In the genomic region with DNA sequence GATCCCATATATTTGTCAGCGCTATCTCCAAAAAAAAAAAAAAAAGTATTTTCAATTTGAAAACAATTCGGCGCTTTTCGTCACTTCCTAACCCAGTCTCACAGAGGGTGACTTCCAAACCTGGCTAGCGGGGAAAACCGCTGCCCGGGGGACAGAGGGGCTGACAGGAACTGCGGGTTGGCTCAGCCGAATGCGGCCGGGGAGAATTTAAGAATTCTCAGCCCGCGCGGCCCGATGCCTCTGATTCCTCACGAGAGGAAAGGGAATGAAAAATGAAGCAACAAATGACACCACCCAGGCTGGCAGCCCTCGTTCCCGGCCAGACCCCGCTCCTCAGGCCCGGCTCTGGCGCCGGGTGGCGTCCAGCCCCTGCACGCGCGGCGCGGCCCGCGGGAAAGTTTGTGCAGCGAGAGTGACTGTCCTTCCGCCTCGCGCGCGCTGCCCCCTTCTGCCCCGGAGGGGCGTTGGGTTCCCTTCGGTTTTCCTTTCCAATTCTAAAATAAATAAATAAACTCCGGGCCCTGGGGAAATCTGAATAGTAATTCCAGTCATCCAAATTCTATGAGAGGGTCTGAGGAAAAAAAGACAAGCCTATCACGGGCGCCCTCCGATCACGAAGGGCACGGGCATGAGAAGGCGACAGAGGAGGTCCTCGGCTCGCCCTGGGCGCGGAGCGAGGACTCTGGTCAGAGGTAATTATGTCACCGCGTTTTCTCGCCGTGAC, we compare ENCODE assay signal across 1 cellular context.
TF ChIP-seq lines count a peak whose summit lies in the region.

No MANE protein-coding gene starts in this region.

TF ChIP-seq in GM12878, 131 proteins besides CTCF, POLR2A, EP300 and RAD21 (continued from another document):
- TF ChIP-seq, protein P1, sequence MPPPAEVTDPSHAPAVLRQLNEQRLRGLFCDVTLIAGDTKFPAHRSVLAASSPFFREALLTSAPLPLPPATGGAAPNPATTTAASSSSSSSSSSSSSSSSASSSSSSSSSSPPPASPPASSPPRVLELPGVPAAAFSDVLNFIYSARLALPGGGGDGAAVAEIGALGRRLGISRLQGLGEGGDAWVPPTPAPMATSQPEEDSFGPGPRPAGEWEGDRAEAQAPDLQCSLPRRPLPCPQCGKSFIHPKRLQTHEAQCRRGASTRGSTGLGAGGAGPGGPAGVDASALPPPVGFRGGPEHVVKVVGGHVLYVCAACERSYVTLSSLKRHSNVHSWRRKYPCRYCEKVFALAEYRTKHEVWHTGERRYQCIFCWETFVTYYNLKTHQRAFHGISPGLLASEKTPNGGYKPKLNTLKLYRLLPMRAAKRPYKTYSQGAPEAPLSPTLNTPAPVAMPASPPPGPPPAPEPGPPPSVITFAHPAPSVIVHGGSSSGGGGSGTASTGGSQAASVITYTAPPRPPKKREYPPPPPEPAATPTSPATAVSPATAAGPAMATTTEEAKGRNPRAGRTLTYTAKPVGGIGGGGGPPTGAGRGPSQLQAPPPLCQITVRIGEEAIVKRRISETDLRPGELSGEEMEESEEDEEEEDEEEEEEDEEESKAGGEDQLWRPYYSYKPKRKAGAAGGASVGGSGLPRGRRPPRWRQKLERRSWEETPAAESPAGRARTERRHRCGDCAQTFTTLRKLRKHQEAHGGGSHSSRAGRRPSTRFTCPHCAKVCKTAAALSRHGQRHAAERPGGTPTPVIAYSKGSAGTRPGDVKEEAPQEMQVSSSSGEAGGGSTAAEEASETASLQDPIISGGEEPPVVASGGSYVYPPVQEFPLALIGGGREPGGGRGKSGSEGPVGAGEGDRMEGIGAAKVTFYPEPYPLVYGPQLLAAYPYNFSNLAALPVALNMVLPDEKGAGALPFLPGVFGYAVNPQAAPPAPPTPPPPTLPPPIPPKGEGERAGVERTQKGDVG (CRISPR knock-in tag; IDR thresholded peaks at IDR 0.05), result no peak
- TF ChIP-seq BCL11A (IDR thresholded peaks at IDR 0.05; ENCODE audit: low read depth, low read length) (no peak), SIX5 (IDR thresholded peaks at IDR 0.05; ENCODE audit: low read depth, low read length, severe bottlenecking) (no peak)
- TF ChIP-seq, protein P2, sequence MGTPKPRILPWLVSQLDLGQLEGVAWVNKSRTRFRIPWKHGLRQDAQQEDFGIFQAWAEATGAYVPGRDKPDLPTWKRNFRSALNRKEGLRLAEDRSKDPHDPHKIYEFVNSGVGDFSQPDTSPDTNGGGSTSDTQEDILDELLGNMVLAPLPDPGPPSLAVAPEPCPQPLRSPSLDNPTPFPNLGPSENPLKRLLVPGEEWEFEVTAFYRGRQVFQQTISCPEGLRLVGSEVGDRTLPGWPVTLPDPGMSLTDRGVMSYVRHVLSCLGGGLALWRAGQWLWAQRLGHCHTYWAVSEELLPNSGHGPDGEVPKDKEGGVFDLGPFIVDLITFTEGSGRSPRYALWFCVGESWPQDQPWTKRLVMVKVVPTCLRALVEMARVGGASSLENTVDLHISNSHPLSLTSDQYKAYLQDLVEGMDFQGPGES (IDR thresholded peaks at IDR 0.05), result no peak
- TF ChIP-seq, protein P3, sequence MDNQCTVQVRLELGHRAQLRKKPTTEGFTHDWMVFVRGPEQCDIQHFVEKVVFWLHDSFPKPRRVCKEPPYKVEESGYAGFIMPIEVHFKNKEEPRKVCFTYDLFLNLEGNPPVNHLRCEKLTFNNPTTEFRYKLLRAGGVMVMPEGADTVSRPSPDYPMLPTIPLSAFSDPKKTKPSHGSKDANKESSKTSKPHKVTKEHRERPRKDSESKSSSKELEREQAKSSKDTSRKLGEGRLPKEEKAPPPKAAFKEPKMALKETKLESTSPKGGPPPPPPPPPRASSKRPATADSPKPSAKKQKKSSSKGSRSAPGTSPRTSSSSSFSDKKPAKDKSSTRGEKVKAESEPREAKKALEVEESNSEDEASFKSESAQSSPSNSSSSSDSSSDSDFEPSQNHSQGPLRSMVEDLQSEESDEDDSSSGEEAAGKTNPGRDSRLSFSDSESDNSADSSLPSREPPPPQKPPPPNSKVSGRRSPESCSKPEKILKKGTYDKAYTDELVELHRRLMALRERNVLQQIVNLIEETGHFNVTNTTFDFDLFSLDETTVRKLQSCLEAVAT (IDR thresholded peaks at IDR 0.05), result no peak
- TF ChIP-seq, protein P4, sequence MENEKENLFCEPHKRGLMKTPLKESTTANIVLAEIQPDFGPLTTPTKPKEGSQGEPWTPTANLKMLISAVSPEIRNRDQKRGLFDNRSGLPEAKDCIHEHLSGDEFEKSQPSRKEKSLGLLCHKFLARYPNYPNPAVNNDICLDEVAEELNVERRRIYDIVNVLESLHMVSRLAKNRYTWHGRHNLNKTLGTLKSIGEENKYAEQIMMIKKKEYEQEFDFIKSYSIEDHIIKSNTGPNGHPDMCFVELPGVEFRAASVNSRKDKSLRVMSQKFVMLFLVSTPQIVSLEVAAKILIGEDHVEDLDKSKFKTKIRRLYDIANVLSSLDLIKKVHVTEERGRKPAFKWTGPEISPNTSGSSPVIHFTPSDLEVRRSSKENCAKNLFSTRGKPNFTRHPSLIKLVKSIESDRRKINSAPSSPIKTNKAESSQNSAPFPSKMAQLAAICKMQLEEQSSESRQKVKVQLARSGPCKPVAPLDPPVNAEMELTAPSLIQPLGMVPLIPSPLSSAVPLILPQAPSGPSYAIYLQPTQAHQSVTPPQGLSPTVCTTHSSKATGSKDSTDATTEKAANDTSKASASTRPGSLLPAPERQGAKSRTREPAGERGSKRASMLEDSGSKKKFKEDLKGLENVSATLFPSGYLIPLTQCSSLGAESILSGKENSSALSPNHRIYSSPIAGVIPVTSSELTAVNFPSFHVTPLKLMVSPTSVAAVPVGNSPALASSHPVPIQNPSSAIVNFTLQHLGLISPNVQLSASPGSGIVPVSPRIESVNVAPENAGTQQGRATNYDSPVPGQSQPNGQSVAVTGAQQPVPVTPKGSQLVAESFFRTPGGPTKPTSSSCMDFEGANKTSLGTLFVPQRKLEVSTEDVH (IDR thresholded peaks at IDR 0.05; ENCODE audit: low read depth, partially characterized antibody), result no peak
TF ChIP-seq in GM12878: peak in this region for 0.
